ENCODE assay signal across 1 cellular context in the genomic region with DNA sequence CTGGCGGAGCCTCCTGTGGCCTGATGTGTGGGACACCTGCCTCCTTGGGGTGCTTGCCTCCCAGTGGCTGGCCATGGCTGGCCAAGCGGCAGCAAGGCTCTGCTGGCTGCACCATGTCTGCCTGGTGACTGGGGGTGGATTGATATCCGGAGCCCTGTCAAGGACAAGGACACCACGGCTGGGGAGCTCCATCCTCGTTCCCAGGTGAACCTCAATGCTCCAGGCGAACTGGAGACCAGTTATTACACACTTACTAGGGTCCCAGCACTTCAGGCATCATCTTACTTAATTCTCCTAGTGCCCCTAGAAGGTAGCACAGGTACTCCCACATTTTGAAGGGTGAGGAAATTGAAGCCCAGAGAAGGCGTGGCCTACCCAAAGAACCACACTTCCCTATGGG.
A peak's percentile ranks its signal among the peaks of the same experiment; 100 is the strongest.
TF ChIP-seq lines count a peak whose summit lies in the region.

No MANE protein-coding gene starts in this region.

TF ChIP-seq in K562, 482 proteins besides CTCF, POLR2A, EP300 and RAD21:
- TF ChIP-seq, protein P1, sequence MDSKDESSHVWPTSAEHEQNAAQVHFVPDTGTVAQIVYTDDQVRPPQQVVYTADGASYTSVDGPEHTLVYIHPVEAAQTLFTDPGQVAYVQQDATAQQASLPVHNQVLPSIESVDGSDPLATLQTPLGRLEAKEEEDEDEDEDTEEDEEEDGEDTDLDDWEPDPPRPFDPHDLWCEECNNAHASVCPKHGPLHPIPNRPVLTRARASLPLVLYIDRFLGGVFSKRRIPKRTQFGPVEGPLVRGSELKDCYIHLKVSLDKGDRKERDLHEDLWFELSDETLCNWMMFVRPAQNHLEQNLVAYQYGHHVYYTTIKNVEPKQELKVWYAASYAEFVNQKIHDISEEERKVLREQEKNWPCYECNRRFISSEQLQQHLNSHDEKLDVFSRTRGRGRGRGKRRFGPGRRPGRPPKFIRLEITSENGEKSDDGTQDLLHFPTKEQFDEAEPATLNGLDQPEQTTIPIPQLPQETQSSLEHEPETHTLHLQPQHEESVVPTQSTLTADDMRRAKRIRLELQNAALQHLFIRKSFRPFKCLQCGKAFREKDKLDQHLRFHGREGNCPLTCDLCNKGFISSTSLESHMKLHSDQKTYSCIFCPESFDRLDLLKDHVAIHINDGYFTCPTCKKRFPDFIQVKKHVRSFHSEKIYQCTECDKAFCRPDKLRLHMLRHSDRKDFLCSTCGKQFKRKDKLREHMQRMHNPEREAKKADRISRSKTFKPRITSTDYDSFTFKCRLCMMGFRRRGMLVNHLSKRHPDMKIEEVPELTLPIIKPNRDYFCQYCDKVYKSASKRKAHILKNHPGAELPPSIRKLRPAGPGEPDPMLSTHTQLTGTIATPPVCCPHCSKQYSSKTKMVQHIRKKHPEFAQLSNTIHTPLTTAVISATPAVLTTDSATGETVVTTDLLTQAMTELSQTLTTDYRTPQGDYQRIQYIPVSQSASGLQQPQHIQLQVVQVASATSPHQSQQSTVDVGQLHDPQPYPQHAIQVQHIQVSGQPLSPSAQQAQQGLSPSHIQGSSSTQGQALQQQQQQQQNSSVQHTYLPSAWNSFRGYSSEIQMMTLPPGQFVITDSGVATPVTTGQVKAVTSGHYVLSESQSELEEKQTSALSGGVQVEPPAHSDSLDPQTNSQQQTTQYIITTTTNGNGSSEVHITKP (IDR thresholded peaks at IDR 0.05; ENCODE audit: partially characterized antibody), result peak; percentile 60
- TF ChIP-seq NR2C1 (IDR thresholded peaks at IDR 0.05) (no peak), NR2C1 (tag; IDR thresholded peaks at IDR 0.05) (no peak)
TF ChIP-seq in K562: peak in this region for 1.
